ENCODE assay signal across 27 cellular contexts in the genomic region with DNA sequence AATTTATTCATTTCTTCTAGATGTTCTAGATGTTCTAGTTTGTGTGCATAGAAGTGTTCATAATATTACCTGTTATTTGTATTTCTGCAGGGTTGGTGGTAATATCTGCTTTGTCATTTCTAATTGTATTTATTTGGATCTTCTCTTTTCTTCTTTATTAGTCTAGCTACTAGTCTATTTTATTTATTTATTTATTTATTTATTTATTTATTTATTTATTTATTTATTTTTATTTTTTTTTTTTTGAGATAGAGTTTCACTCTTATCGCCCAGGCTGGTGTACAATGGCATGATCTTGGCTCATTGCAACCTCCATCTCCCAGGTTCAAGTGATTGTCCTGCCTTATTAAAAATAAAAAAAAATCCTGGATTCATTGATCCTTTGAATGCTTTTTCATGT.
"Had no signal": no experiment of that assay in that cellular context is flagged by ENCODE, and none has a peak within 500 bp of the region (broad histone marks: within the 10 kb centered on the region; RNA-seq: fewer than 3 reads in every experiment).

No MANE protein-coding gene starts in this region.

- H3K4me3 ChIP-seq: stomach, suprapubic skin, testis, thoracic aorta, thyroid gland, tibial artery, tibial nerve, transverse colon, upper lobe of left lung, upper lobe of right lung, uterus, vagina had no signal

- FAIRE-seq: urothelium cell line had no signal

- H3K9me3 ChIP-seq: stomach, suprapubic skin, testis, thoracic aorta, thyroid gland, transverse colon, upper lobe of left lung, upper lobe of right lung, uterus, vagina had no signal

- H3K27ac ChIP-seq: stomach, suprapubic skin, testis, thoracic aorta, thyroid gland, tibial artery, tibial nerve, transverse colon, upper lobe of left lung, upper lobe of right lung, uterus, vagina had no signal

- H3K4me1 ChIP-seq: stomach, suprapubic skin, testis, thyroid gland, tibial artery, tibial nerve, transverse colon, upper lobe of left lung, upper lobe of right lung, uterus, vagina had no signal

- H3K36me3 ChIP-seq: stomach, suprapubic skin, thoracic aorta, thyroid gland, tibial artery, tibial nerve, transverse colon, upper lobe of left lung, upper lobe of right lung, uterus, vagina had no signal

- ATAC-seq: stimulated activated effector memory CD8-positive, alpha-beta T cell treated with anti-CD3 and anti-CD28 coated beads, Interleukin-12 subunit alpha, Interleukin-12 subunit beta, amount 100 ng/mL, for 72 hours; stimulated activated memory B cell treated with anti-CD40 and anti-IgM and Interleukin-4, amounts not matched to agents 10 μg/mL and 1 μg/mL and 100 μg/mL, for 72 hours; stimulated activated naive B cell treated with anti-CD40 and anti-IgM and Interleukin-4, amounts not matched to agents 10 μg/mL and 1 μg/mL and 100 μg/mL, for 72 hours; stimulated activated naive CD8-positive, alpha-beta T cell treated with anti-CD3 and anti-CD28 coated beads, Interleukin-15, amount 100 ng/mL, for 72 hours; stimulated activated naive CD8-positive, alpha-beta T cell treated with anti-CD3 and anti-CD28 coated beads, Interleukin-15, Interleukin-2, amounts not matched to agents 100 U/mL and 50 U/mL, for 24 hours; upper lobe of right lung had no signal

- DNase-seq: stimulated activated CD4-positive, alpha-beta T cell treated with anti-CD3 and anti-CD28 coated beads, Interleukin-2, amount 100 ng/mL, for 48 hours; stimulated activated CD4-positive, alpha-beta T cell treated with anti-CD3 and anti-CD28 coated beads, Interleukin-4, amount 100 ng/mL, for 1 hour; stimulated activated CD4-positive, alpha-beta T cell treated with anti-CD3 and anti-CD28 coated beads, Interleukin-4, amount 100 ng/mL, for 24 hours; stimulated activated CD4-positive, alpha-beta T cell treated with anti-CD3 and anti-CD28 coated beads, Interleukin-4, amount 100 ng/mL, for 4 hours; stimulated activated CD8-positive, alpha-beta memory T cell treated with anti-CD3 and anti-CD28 coated beads, Interleukin-4, amount 100 ng/mL, for 48 hours; stimulated activated naive B cell treated with anti-CD40 and anti-IgM and Interleukin-4, amounts not matched to agents 10 μg/mL and 1 μg/mL and 100 μg/mL, for 72 hours; stimulated activated naive CD4-positive, alpha-beta T cell; stimulated activated naive CD4-positive, alpha-beta T cell treated with Interleukin-2 at 50 U/mL for 16 hours; stimulated activated naive CD8-positive, alpha-beta T cell treated with anti-CD3 and anti-CD28 coated beads, Interleukin-15, amount 100 ng/mL, for 72 hours; stimulated activated naive CD8-positive, alpha-beta T cell treated with anti-CD3 and anti-CD28 coated beads, Interleukin-15, Interleukin-2, amounts not matched to agents 100 U/mL and 50 U/mL, for 24 hours; stomach; substantia nigra; testis; thyroid gland; tibial artery; transverse colon; trophoblast cell; upper lobe of left lung; upper lobe of right lung; uterus had no signal
